Comparison of ENCODE assay signal across 31 cellular contexts in the genomic region with DNA sequence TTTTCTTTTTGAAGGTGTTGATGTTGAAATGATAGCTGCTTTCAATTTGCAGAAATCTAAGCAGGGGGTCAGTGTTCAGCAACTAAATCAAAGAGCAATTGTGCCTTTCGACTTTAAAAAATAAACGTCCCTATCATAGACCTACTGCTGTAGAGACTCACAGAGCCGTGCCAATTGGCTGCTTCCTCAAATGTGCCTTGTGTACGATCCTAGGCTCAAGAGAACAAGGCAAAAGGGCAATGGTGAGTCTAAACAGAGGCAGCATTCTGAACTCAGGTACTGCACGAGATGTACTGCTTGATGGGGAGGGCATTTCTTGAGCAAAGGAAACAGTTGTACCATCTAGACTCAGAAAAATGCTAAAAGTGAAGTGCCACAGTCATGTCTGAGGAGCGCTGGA. TPM values are rescaled to one million over a fixed set of nuclear protein-coding genes. Genes with fewer than 3 reads are reported as not detected.
"Had no signal": no experiment of that assay in that cellular context is flagged by ENCODE, and none has a peak within 500 bp of the region (broad histone marks: within the 10 kb centered on the region; RNA-seq: fewer than 3 reads in every experiment).

No MANE protein-coding gene starts in this region.

- H3K4me1 Mint-ChIP-seq: activated CD4-positive, alpha-beta T cell treated with anti-CD3 and anti-CD28 coated beads, Interleukin-2, amount 10 ng/mL, durations not matched to agents 24 days and 14 days; activated naive CD8-positive, alpha-beta T cell treated with anti-CD3 and anti-CD28 coated beads, Interleukin-2, amount 50 U/mL, for 24 hours had no signal

- H3K4me3 Mint-ChIP-seq: activated CD4-positive, alpha-beta T cell treated with anti-CD3 and anti-CD28 coated beads, Interleukin-2, amount 10 ng/mL, durations not matched to agents 24 days and 14 days; activated naive CD4-positive, alpha-beta T cell treated with anti-CD3 and anti-CD28 coated beads for 36 hours; activated naive CD8-positive, alpha-beta T cell treated with anti-CD3 and anti-CD28 coated beads, Interleukin-2, amount 50 U/mL, for 24 hours; activated T-cell treated with anti-CD3 and anti-CD28 coated beads, Interleukin-2, amount 50 U/mL, for 4 hours; activated T-helper 1 cell treated with anti-CD3 and anti-CD28 coated beads, Interleukin-12 subunit alpha, Interleukin-12 subunit beta, Interleukin-2, Interleukin-4 antibody, amounts not matched to agents 30 ng/mL and 10 ng/mL and 1 ng/mL, durations not matched to agents 14 hours and 24 hours and 36 hours had no signal

- DNase-seq: activated CD4-positive, alpha-beta T cell treated with anti-CD3 and anti-CD28 coated beads, Interleukin-2, amount 10 ng/mL, durations not matched to agents 24 days and 14 days; activated CD4-positive, alpha-beta T cell treated with anti-CD3 and anti-CD28 coated beads, Interleukin-2, amount 50 U/mL, for 48 hours; activated CD8-positive, alpha-beta memory T cell treated with anti-CD3 and anti-CD28 coated beads, Interleukin-2, amount 50 U/mL, for 4 hours; activated gamma-delta T cell treated with Interleukin-2 at 50 U/mL for 16 hours; activated naive CD4-positive, alpha-beta T cell treated with anti-CD3 and anti-CD28 coated beads for 36 hours; activated naive CD8-positive, alpha-beta T cell treated with anti-CD3 and anti-CD28 coated beads, Interleukin-2, amount 50 U/mL, for 24 hours; activated T-cell treated with anti-CD3 and anti-CD28 coated beads for 4 hours; activated T-cell treated with anti-CD3 and anti-CD28 coated beads, Interleukin-2, amount 50 U/mL, for 4 hours; MM.1S; MV-4-11; NCI-H1092; NCI-H1436 treated with DMSO at 0.1 percent for 48 hours; NCI-H1694 treated with DMSO at 0.1 percent for 48 hours; NCI-H2029; NCI-H510A; NCI-H526; NCI-H748 treated with DMSO at 0.1 percent for 48 hours; NK-92 treated with Interleukin-12 subunit alpha and Interleukin-12 subunit beta, amount 100 ng/mL, for 24 hours; PC-3; Peyer's patch; RPMI8226; SIG-M5; SW 1271; T-helper 1 cell; T-helper 2 cell; T-helper 9 cell; WERI-Rb-1 had no signal

- H3K27ac ChIP-seq: breast epithelium, KMS-11, Peyer's patch, WERI-Rb-1 had no signal

- H3K9me3 ChIP-seq: breast epithelium, Peyer's patch had no signal

- ATAC-seq: activated naive CD4-positive, alpha-beta T cell treated with anti-CD3 and anti-CD28 coated beads, Interleukin-2, amount 50 U/mL, for 72 hours; activated naive CD8-positive, alpha-beta T cell treated with anti-CD3 and anti-CD28 coated beads, Interleukin-2, amount 50 U/mL, for 24 hours; activated T-cell treated with anti-CD3 and anti-CD28 coated beads, Interleukin-2, amount 50 U/mL, for 4 hours; PC-3 had no signal

- H3K9me3 Mint-ChIP-seq: activated CD4-positive, alpha-beta T cell treated with anti-CD3 and anti-CD28 coated beads, Interleukin-2, amount 10 ng/mL, durations not matched to agents 24 days and 14 days; activated naive CD4-positive, alpha-beta T cell treated with anti-CD3 and anti-CD28 coated beads for 36 hours; activated naive CD8-positive, alpha-beta T cell treated with anti-CD3 and anti-CD28 coated beads, Interleukin-2, amount 50 U/mL, for 24 hours; activated T-cell treated with anti-CD3 and anti-CD28 coated beads, Interleukin-2, amount 50 U/mL, for 4 hours; activated T-helper 1 cell treated with anti-CD3 and anti-CD28 coated beads, Interleukin-12 subunit alpha, Interleukin-12 subunit beta, Interleukin-2, Interleukin-4 antibody, amounts not matched to agents 30 ng/mL and 10 ng/mL and 1 ng/mL, durations not matched to agents 14 hours and 24 hours and 36 hours had no signal

- H3K27me3 ChIP-seq: Peyer's patch had no signal

- H3K4me3 ChIP-seq: breast epithelium, Peyer's patch had no signal

- H3K27me3 Mint-ChIP-seq: activated CD4-positive, alpha-beta T cell treated with anti-CD3 and anti-CD28 coated beads, Interleukin-2, amount 10 ng/mL, durations not matched to agents 24 days and 14 days; activated naive CD8-positive, alpha-beta T cell treated with anti-CD3 and anti-CD28 coated beads, Interleukin-2, amount 50 U/mL, for 24 hours had no signal

- H3K36me3 ChIP-seq: breast epithelium, Peyer's patch, WERI-Rb-1 had no signal

- H3K4me2 ChIP-seq: KMS-11 had no signal

- H3K4me1 ChIP-seq: breast epithelium, Peyer's patch had no signal

- H3K27ac Mint-ChIP-seq: activated CD4-positive, alpha-beta T cell treated with anti-CD3 and anti-CD28 coated beads, Interleukin-2, amount 10 ng/mL, durations not matched to agents 24 days and 14 days; activated naive CD4-positive, alpha-beta T cell treated with anti-CD3 and anti-CD28 coated beads for 36 hours; activated naive CD4-positive, alpha-beta T cell treated with anti-CD3 and anti-CD28 coated beads, Interleukin-2, amount 50 U/mL, for 72 hours; activated naive CD8-positive, alpha-beta T cell treated with anti-CD3 and anti-CD28 coated beads, Interleukin-2, amount 50 U/mL, for 24 hours; activated T-helper 1 cell treated with anti-CD3 and anti-CD28 coated beads, Interleukin-12 subunit alpha, Interleukin-12 subunit beta, Interleukin-2, Interleukin-4 antibody, amounts not matched to agents 30 ng/mL and 10 ng/mL and 1 ng/mL, durations not matched to agents 14 hours and 24 hours and 36 hours had no signal

- H3K36me3 Mint-ChIP-seq: activated naive CD4-positive, alpha-beta T cell treated with anti-CD3 and anti-CD28 coated beads, Interleukin-2, amount 50 U/mL, for 72 hours had no signal

- H3K9ac ChIP-seq: KMS-11 had no signal

RNA-seq across cellular contexts. Expression of gene OPHN1, which starts 29.8 kb away (rescaled TPM):
- total RNA-seq: activated naive CD4-positive, alpha-beta T cell treated with anti-CD3 and anti-CD28 coated beads for 36 hours had no signal
